ENCODE assay signal across 21 cellular contexts in genomic region chr6:164569503-164569902, GRCh38.
DNase-seq lines count a peak whose midpoint lies in the region; ATAC-seq and TF ChIP-seq lines count a peak whose summit lies in the region.
"Had no signal": no experiment of that assay in that cellular context is flagged by ENCODE, and none has a peak within 500 bp of the region (broad histone marks: within the 10 kb centered on the region; RNA-seq: fewer than 3 reads in every experiment).

No MANE protein-coding gene starts in this region.

- H3K79me2 ChIP-seq in GM23338 (replicated peaks; ENCODE audit: insufficient read depth): no peaks in the 10 kb centered on the region
- H3K79me2 ChIP-seq in neural progenitor cell (ENCODE audit: low read depth): no peaks in the 10 kb centered on the region

- H3K36me3 ChIP-seq in GM23338 (ENCODE audit: insufficient read depth): no peaks in the 10 kb centered on the region
- no peaks in the 10 kb centered on the region for H3K36me3 ChIP-seq in HUES64 (ENCODE audit: insufficient read depth, low read length)
- H3K36me3 ChIP-seq in endodermal cell (ENCODE audit: control insufficient read depth, insufficient read depth, low read length): no peaks in the 10 kb centered on the region
- peaks cover 3% of the 10 kb centered on the region for H3K36me3 ChIP-seq in neural progenitor cell
- no peaks in the 10 kb centered on the region for H3K36me3 ChIP-seq in psoas muscle (ENCODE audit: insufficient read depth in 1 of 2, low read depth in 1 of 2)
- H3K36me3 ChIP-seq: BLaER1 treated with 17β-estradiol and CSF1 and Interleukin-3, amounts not matched to agents 10 nM and 100 nM had no signal

- H3K36me3 Mint-ChIP-seq in GM23338 (ENCODE audit: low read depth) (peaks cover 21% of the 10 kb centered on the region), endodermal cell (ENCODE audit: low read depth) (no peaks in the 10 kb centered on the region), neural progenitor cell (no peaks in the 10 kb centered on the region)
- H3K36me3 Mint-ChIP-seq: CD8-positive, alpha-beta T cell; IgD-negative memory B cell had no signal

- 22% methylated on average over 1 of the region's 1 CpG for WGBS in HUES64
- WGBS in endodermal cell (ENCODE audit: insufficient coverage in 1 of 2, insufficient read length in 1 of 2), 2 experiments: 50% methylated on average over 1 of the region's 1 CpG; no CpG with 5 or more reads in 1 of the 2 experiments
- 75 to 80% (median 80%) methylated on average over 1 of the region's 1 CpG for WGBS in psoas muscle, 3 donors

- H3K9me3 Mint-ChIP-seq in GM23338: peaks cover 26% of the 10 kb centered on the region
- H3K9me3 Mint-ChIP-seq in endodermal cell: peaks cover 18% of the 10 kb centered on the region
- H3K9me3 Mint-ChIP-seq in neural progenitor cell: peaks cover 35% of the 10 kb centered on the region

- H3K27ac ChIP-seq in GM23338 (ENCODE audit: low read depth) (no peak overlapping the region), HUES64 (ENCODE audit: low read depth, low read length) (peak overlapping the region; percentile 33; the same call in 1 of the 2 replicates), endodermal cell (ENCODE audit: low read depth, low read length) (peak overlapping the region; percentile 69), neural progenitor cell (no peak overlapping the region), psoas muscle (no peak overlapping the region)
- H3K27ac ChIP-seq: BLaER1 treated with 17β-estradiol and CSF1 and Interleukin-3, amounts not matched to agents 10 nM and 100 nM had no signal

- H3K9me3 ChIP-seq in HUES64 (ENCODE audit: insufficient read depth, low read depth, low read length) (peaks cover 14% of the 10 kb centered on the region), endodermal cell (ENCODE audit: control insufficient read depth, low read length) (no peaks in the 10 kb centered on the region), neural progenitor cell (ENCODE audit: low read depth) (no peaks in the 10 kb centered on the region), psoas muscle (no peaks in the 10 kb centered on the region)

- H3K4me3 ChIP-seq in GM23338 (no peak overlapping the region), HUES64 (ENCODE audit: low read length) (no peak overlapping the region), endodermal cell (ENCODE audit: low read length) (no peak overlapping the region), neural progenitor cell (no peak overlapping the region), psoas muscle (no peak overlapping the region)
- H3K4me3 ChIP-seq: BLaER1 treated with 17β-estradiol and CSF1 and Interleukin-3, amounts not matched to agents 10 nM and 100 nM had no signal

- H3K4me1 Mint-ChIP-seq in GM23338 (peaks cover 13% of the 10 kb centered on the region), endodermal cell (no peaks in the 10 kb centered on the region), neural progenitor cell (peaks cover 12% of the 10 kb centered on the region)
- H3K4me1 Mint-ChIP-seq: IgD-negative memory B cell had no signal

- 0 out of 2 replicates have a peak, but pooled peaks cover 4% of the 10 kb centered on the region for H3K9me2 ChIP-seq in GM23338 (ENCODE audit: insufficient read depth)

- peaks cover 8% of the 10 kb centered on the region; the same call in 1 of the 2 replicates for H3K4me1 ChIP-seq in GM23338 (ENCODE audit: insufficient read depth)
- H3K4me1 ChIP-seq in HUES64 (ENCODE audit: insufficient read depth, low read length): peaks cover 17% of the 10 kb centered on the region
- H3K4me1 ChIP-seq in endodermal cell (ENCODE audit: control insufficient read depth, insufficient read depth, low read length): no peaks in the 10 kb centered on the region
- peaks cover 37% of the 10 kb centered on the region for H3K4me1 ChIP-seq in neural progenitor cell
- H3K4me1 ChIP-seq in psoas muscle: no peaks in the 10 kb centered on the region
- H3K4me1 ChIP-seq: BLaER1 treated with 17β-estradiol and CSF1 and Interleukin-3, amounts not matched to agents 10 nM and 100 nM had no signal

- no peak overlapping the region for H3K4me3 Mint-ChIP-seq in GM23338
- H3K4me3 Mint-ChIP-seq in endodermal cell: no peak overlapping the region
- H3K4me3 Mint-ChIP-seq in neural progenitor cell: no peak overlapping the region
- H3K4me3 Mint-ChIP-seq: CD8-positive, alpha-beta T cell; IgD-negative memory B cell had no signal

- H3K27me3 Mint-ChIP-seq in GM23338 (ENCODE audit: insufficient read depth, low read depth, poor library complexity): peaks cover 4% of the 10 kb centered on the region
- H3K27me3 Mint-ChIP-seq in endodermal cell (ENCODE audit: insufficient read depth): no peaks in the 10 kb centered on the region
- no peaks in the 10 kb centered on the region for H3K27me3 Mint-ChIP-seq in neural progenitor cell (ENCODE audit: insufficient read depth, low read depth)
- H3K27me3 Mint-ChIP-seq: IgD-negative memory B cell had no signal

- no peak for TF ChIP-seq CTCF in GM23338 (conservative IDR thresholded peaks at IDR 0.05; ENCODE audit: low read depth in 2 of 2)
- no peak for TF ChIP-seq CTCF in endodermal cell (conservative IDR thresholded peaks at IDR 0.05)
- TF ChIP-seq CTCF in neural progenitor cell (IDR thresholded peaks at IDR 0.05): no peak
- TF ChIP-seq CTCF in psoas muscle (IDR thresholded peaks at IDR 0.05): no peak

- DNase-seq in GM23338 (ENCODE audit: low spot score): peak; percentile 28
- no peak for DNase-seq in endodermal cell
- DNase-seq in neural progenitor cell (ENCODE audit: low spot score): peak; percentile 3
- DNase-seq in GDM1 (lab: John Stamatoyannopoulos, UW): no peak
- no peak for DNase-seq in psoas muscle
- no peak for DNase-seq in SK-N-DZ (ENCODE audit: low spot score)
- DNase-seq: 8988T; Calu3; CD8-positive, alpha-beta T cell; DMS53; DND-41; EL; GF-D8; GOT3; H7; Karpas-422; KBM-7 had no signal

- H3K9ac ChIP-seq in HUES64 (ENCODE audit: low read depth, low read length) (no peak overlapping the region), endodermal cell (ENCODE audit: extremely low read depth, low read length, poor library complexity, severe bottlenecking) (no peak overlapping the region), neural progenitor cell (no peak overlapping the region)
- H3K9ac ChIP-seq: BLaER1 treated with 17β-estradiol and CSF1 and Interleukin-3, amounts not matched to agents 10 nM and 100 nM had no signal

- H3K27ac Mint-ChIP-seq in GM23338 (no peak overlapping the region), endodermal cell (no peak overlapping the region), neural progenitor cell (peak overlapping the region; percentile 44)
- H3K27ac Mint-ChIP-seq: CD8-positive, alpha-beta T cell; IgD-negative memory B cell had no signal

- H3K4me2 ChIP-seq in GM23338: 0 out of 2 replicates have a peak overlapping the region, but pooled peaks have one; percentile 9
- H3K4me2 ChIP-seq in neural progenitor cell: no peak overlapping the region
- H3K4me2 ChIP-seq: BLaER1 treated with 17β-estradiol and CSF1 and Interleukin-3, amounts not matched to agents 10 nM and 100 nM had no signal

- no peaks in the 10 kb centered on the region for H4K20me1 ChIP-seq in GM23338 (replicated peaks; ENCODE audit: insufficient read depth)
- no peaks in the 10 kb centered on the region for H4K20me1 ChIP-seq in neural progenitor cell (ENCODE audit: low read depth)
- H4K20me1 ChIP-seq: BLaER1 treated with 17β-estradiol and CSF1 and Interleukin-3, amounts not matched to agents 10 nM and 100 nM had no signal

- ATAC-seq in GM23338: no peak
- ATAC-seq in psoas muscle: no peak
- no peak for ATAC-seq in HG02884 (IDR thresholded peaks at IDR 0.05; ENCODE audit: unreplicated experiment)
- ATAC-seq: CD8-positive, alpha-beta T cell had no signal

- no peaks in the 10 kb centered on the region for H3F3A ChIP-seq in GM23338 (replicated peaks; ENCODE audit: low read depth)
- peaks cover 24% of the 10 kb centered on the region for H3F3A ChIP-seq in neural progenitor cell (ENCODE audit: low read depth)

- intact Hi-C loops in psoas muscle (cut with DNase I): no loop called here

- H3K27me3 ChIP-seq in GM23338 (ENCODE audit: insufficient read depth): no peaks in the 10 kb centered on the region
- no peaks in the 10 kb centered on the region for H3K27me3 ChIP-seq in HUES64 (ENCODE audit: insufficient read depth, low read length)
- no peaks in the 10 kb centered on the region for H3K27me3 ChIP-seq in endodermal cell (ENCODE audit: control insufficient read depth, insufficient read depth, low read length, poor library complexity, severe bottlenecking)
- no peaks in the 10 kb centered on the region for H3K27me3 ChIP-seq in neural progenitor cell
- H3K27me3 ChIP-seq in psoas muscle (ENCODE audit: insufficient read depth in 3 of 3, low read length in 2 of 3): no peaks in the 10 kb centered on the region
- H3K27me3 ChIP-seq: BLaER1 treated with 17β-estradiol and CSF1 and Interleukin-3, amounts not matched to agents 10 nM and 100 nM had no signal

- H2AFZ ChIP-seq in GM23338: no peak overlapping the region
- H2AFZ ChIP-seq in neural progenitor cell (replicated peaks): peak overlapping the region; percentile 95

TF ChIP-seq in GM23338, 12 proteins besides CTCF, POLR2A, EP300 and RAD21:
- TF ChIP-seq JUNB (IDR thresholded peaks at IDR 0.05; ENCODE audit: unreplicated experiment) (no peak), REST (IDR thresholded peaks at IDR 0.05; ENCODE audit: unreplicated experiment) (no peak), EZH2phosphoT487 (IDR thresholded peaks at IDR 0.05; ENCODE audit: unreplicated experiment) (no peak)

Comparison
In these comparisons a context has a peak if more than half of its experiments do, and no peak if none do; other contexts are left out.
1. DNase-seq: peak in GM23338 (single experiment) and neural progenitor cell (single experiment); none in endodermal cell (single experiment), GDM1 (single experiment), psoas muscle (0 of 2) and SK-N-DZ (single experiment).
2. H3K27ac ChIP-seq: peak in HUES64 (single experiment) and endodermal cell (single experiment); none in GM23338 (single experiment), neural progenitor cell (single experiment) and psoas muscle (single experiment).